1 cellular context compared by ENCODE assay signal in the genomic region with DNA sequence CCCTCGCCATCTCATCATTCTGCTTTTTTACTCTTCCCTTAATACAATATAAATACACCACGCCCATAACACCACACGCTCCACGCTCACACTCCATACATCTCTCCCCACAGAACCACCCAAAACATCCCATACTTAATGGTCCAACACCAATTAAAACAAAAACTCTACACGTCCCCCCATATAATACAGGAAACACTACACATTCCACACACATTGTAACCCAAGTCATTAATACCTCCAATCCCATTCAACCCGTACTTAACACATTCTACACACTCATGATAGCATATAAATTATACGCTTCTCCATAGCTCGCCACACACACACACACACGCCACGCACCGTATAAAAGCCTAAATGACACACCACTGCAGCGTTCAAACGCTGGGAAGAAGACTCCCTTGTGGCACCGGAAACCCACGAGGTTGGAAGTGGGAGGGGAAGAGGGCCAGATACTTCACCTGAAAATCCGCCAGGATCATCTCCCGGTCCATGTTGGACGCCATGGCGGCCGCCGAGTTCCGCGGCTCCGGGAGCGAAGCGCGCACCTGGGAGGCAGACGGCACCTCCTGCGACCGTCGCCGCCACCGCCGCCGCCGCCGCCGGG.
TF ChIP-seq lines count a peak whose summit lies in the region.

No MANE protein-coding gene starts in this region.

TF ChIP-seq in WTC11, 78 proteins besides CTCF, POLR2A, EP300 and RAD21 (continued from another document):
- TF ChIP-seq, protein P1, sequence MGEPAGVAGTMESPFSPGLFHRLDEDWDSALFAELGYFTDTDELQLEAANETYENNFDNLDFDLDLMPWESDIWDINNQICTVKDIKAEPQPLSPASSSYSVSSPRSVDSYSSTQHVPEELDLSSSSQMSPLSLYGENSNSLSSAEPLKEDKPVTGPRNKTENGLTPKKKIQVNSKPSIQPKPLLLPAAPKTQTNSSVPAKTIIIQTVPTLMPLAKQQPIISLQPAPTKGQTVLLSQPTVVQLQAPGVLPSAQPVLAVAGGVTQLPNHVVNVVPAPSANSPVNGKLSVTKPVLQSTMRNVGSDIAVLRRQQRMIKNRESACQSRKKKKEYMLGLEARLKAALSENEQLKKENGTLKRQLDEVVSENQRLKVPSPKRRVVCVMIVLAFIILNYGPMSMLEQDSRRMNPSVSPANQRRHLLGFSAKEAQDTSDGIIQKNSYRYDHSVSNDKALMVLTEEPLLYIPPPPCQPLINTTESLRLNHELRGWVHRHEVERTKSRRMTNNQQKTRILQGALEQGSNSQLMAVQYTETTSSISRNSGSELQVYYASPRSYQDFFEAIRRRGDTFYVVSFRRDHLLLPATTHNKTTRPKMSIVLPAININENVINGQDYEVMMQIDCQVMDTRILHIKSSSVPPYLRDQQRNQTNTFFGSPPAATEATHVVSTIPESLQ (CRISPR knock-in tag; IDR thresholded peaks at IDR 0.05), result no peak
- TF ChIP-seq ETV6 (CRISPR knock-in tag; IDR thresholded peaks at IDR 0.05), result no peak
- TF ChIP-seq, protein P2, sequence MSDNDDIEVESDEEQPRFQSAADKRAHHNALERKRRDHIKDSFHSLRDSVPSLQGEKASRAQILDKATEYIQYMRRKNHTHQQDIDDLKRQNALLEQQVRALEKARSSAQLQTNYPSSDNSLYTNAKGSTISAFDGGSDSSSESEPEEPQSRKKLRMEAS (CRISPR knock-in tag; IDR thresholded peaks at IDR 0.05), result no peak
- TF ChIP-seq, protein P3, sequence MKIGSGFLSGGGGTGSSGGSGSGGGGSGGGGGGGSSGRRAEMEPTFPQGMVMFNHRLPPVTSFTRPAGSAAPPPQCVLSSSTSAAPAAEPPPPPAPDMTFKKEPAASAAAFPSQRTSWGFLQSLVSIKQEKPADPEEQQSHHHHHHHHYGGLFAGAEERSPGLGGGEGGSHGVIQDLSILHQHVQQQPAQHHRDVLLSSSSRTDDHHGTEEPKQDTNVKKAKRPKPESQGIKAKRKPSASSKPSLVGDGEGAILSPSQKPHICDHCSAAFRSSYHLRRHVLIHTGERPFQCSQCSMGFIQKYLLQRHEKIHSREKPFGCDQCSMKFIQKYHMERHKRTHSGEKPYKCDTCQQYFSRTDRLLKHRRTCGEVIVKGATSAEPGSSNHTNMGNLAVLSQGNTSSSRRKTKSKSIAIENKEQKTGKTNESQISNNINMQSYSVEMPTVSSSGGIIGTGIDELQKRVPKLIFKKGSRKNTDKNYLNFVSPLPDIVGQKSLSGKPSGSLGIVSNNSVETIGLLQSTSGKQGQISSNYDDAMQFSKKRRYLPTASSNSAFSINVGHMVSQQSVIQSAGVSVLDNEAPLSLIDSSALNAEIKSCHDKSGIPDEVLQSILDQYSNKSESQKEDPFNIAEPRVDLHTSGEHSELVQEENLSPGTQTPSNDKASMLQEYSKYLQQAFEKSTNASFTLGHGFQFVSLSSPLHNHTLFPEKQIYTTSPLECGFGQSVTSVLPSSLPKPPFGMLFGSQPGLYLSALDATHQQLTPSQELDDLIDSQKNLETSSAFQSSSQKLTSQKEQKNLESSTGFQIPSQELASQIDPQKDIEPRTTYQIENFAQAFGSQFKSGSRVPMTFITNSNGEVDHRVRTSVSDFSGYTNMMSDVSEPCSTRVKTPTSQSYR (CRISPR knock-in tag; IDR thresholded peaks at IDR 0.05), result no peak
- TF ChIP-seq, protein P4, sequence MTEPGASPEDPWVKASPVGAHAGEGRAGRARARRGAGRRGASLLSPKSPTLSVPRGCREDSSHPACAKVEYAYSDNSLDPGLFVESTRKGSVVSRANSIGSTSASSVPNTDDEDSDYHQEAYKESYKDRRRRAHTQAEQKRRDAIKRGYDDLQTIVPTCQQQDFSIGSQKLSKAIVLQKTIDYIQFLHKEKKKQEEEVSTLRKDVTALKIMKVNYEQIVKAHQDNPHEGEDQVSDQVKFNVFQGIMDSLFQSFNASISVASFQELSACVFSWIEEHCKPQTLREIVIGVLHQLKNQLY (CRISPR knock-in tag; IDR thresholded peaks at IDR 0.05), result no peak
- TF ChIP-seq, protein P5, sequence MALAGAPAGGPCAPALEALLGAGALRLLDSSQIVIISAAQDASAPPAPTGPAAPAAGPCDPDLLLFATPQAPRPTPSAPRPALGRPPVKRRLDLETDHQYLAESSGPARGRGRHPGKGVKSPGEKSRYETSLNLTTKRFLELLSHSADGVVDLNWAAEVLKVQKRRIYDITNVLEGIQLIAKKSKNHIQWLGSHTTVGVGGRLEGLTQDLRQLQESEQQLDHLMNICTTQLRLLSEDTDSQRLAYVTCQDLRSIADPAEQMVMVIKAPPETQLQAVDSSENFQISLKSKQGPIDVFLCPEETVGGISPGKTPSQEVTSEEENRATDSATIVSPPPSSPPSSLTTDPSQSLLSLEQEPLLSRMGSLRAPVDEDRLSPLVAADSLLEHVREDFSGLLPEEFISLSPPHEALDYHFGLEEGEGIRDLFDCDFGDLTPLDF (CRISPR knock-in tag; IDR thresholded peaks at IDR 0.05), result no peak
